13 cellular contexts compared by ENCODE assay signal in the genomic region with DNA sequence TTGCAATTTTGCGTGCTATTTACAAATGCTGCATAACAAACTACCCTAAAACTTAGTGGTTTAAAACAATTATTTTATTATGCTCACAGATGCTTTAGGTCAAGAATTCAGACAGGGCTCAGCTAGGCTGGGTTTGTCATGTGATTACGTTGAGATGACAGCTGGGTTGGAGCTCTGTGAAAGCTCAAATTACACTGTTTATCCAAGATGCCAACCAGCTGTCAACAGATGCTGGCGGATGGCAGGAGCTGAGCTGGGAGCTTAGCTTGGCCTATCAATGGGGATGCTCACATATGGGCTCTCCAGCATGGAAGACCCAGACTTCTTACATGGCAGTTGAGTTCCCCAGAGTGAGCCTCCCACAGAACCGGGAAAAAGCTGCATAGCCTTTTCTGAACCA.
A peak's percentile ranks its signal among the peaks of the same experiment; 100 is the strongest.
DNase-seq lines count a peak whose midpoint lies in the region; ATAC-seq, FAIRE-seq and TF ChIP-seq lines count a peak whose summit lies in the region.
"Had no signal": no experiment of that assay in that cellular context is flagged by ENCODE, and none has a peak within 500 bp of the region (broad histone marks: within the 10 kb centered on the region; RNA-seq: fewer than 3 reads in every experiment).

No MANE protein-coding gene starts in this region.

- DNase-seq in DMS153 (lab: John Stamatoyannopoulos, UW) (peak; percentile 84), NCI-H128 (lab: John Stamatoyannopoulos, UW; ENCODE audit: unreplicated experiment) (peak; percentile 66), NCI-H748 treated with DMSO at 0.1 percent for 48 hours (lab: John Stamatoyannopoulos, UW) (peak; percentile 69), left ventricle myocardium superior (peak; percentile 59), small intestine (no peak), kidney (no peak)
- DNase-seq in stimulated activated CD4-positive, alpha-beta T cell treated with anti-CD3 and anti-CD28 coated beads, Interleukin-12 subunit alpha, Interleukin-12 subunit beta, amount 100 ng/mL, for 4 hours, result no peak
- DNase-seq: activated T-cell treated with anti-CD3 and anti-CD28 coated beads, Interleukin-2, amount 50 U/mL, for 24 hours; naive thymus-derived CD8-positive, alpha-beta T cell; stimulated activated naive B cell treated with anti-CD40 and anti-IgM and Interleukin-4, amounts not matched to agents 10 μg/mL and 1 μg/mL and 100 μg/mL, for 72 hours had no signal

- H3K4me1 ChIP-seq in small intestine (ENCODE audit: control insufficient read depth in 2 of 2, insufficient read depth in 1 of 2, low read depth in 1 of 2, low read length in 1 of 2) (no peaks in the 10 kb centered on the region), kidney (ENCODE audit: control insufficient read depth in 1 of 2, insufficient read depth in 1 of 2, low read depth in 1 of 2, low read length in 2 of 2) (peaks cover 0 to 2% of the 10 kb centered on the region in 2 donors)

- intact Hi-C loops in left ventricle myocardium superior (cut with micrococcal nuclease), result no loop called here
- intact Hi-C loops in kidney (cut with DNase I), result no loop called here

- H3K4me3 ChIP-seq in small intestine (ENCODE audit: low read depth in 1 of 2, low read length in 2 of 2) (no peak overlapping the region), kidney (ENCODE audit: low read length in 2 of 2) (no peak overlapping the region)
- H3K4me3 ChIP-seq: BLaER1 treated with 17β-estradiol and CSF1 and Interleukin-3, amounts not matched to agents 10 nM and 100 nM had no signal

- FAIRE-seq in small intestine (lab: Jason Lieb, UNC) (no peak), kidney (lab: Jason Lieb, UNC) (no peak)
- FAIRE-seq: endothelial cell of umbilical vein had no signal

- H3K27me3 ChIP-seq in small intestine (ENCODE audit: control insufficient read depth in 2 of 2, insufficient read depth in 2 of 2, low read length in 2 of 2), result no peaks in the 10 kb centered on the region
- H3K27me3 ChIP-seq: BLaER1 treated with 17β-estradiol and CSF1 and Interleukin-3, amounts not matched to agents 10 nM and 100 nM had no signal

- no peak overlapping the region for H3K9ac ChIP-seq in kidney (ENCODE audit: low read length in 2 of 2)
- H3K9ac ChIP-seq: BLaER1 treated with 17β-estradiol and CSF1 and Interleukin-3, amounts not matched to agents 10 nM and 100 nM had no signal

- 73 to 90% (median 89%) methylated on average over 4 of the region's 4 CpGs for WGBS in small intestine, 3 donors

- H3K27ac ChIP-seq in small intestine (ENCODE audit: low read depth in 1 of 2, low read length in 1 of 2) (no peak overlapping the region), kidney (ENCODE audit: low read depth in 2 of 2, low read length in 2 of 2) (no peak overlapping the region)
- H3K27ac ChIP-seq: BLaER1 treated with 17β-estradiol and CSF1 and Interleukin-3, amounts not matched to agents 10 nM and 100 nM had no signal

- TF ChIP-seq CTCF in kidney (IDR thresholded peaks at IDR 0.05; ENCODE audit: borderline replicate concordance, extremely low read depth, insufficient read depth), result no peak

- H3K36me3 ChIP-seq in small intestine (ENCODE audit: control insufficient read depth in 2 of 2, insufficient read depth in 2 of 2, low read length in 2 of 2) (no peaks in the 10 kb centered on the region), kidney (ENCODE audit: control insufficient read depth in 1 of 2, insufficient read depth in 2 of 2, low read length in 2 of 2) (no peaks in the 10 kb centered on the region)
- H3K36me3 ChIP-seq: BLaER1 treated with 17β-estradiol and CSF1 and Interleukin-3, amounts not matched to agents 10 nM and 100 nM had no signal

- H3K9me3 ChIP-seq in small intestine (ENCODE audit: control insufficient read depth, low read depth), result no peaks in the 10 kb centered on the region
- H3K9me3 ChIP-seq in kidney (ENCODE audit: control insufficient read depth in 1 of 2, low read length in 2 of 2), result no peaks in the 10 kb centered on the region
- H3K9me3 ChIP-seq: BLaER1 treated with 17β-estradiol and CSF1 and Interleukin-3, amounts not matched to agents 10 nM and 100 nM had no signal

- ATAC-seq in left ventricle myocardium superior, result peak; percentile 97
- ATAC-seq in HG03342 (IDR thresholded peaks at IDR 0.05; ENCODE audit: unreplicated experiment), result no peak
- ATAC-seq: naive thymus-derived CD8-positive, alpha-beta T cell had no signal

Comparison
In these comparisons a context has a peak if more than half of its experiments do, and no peak if none do; other contexts are left out.
1. DNase-seq: peak in DMS153 (single experiment), NCI-H128 (single experiment), NCI-H748 treated with DMSO at 0.1 percent for 48 hours (single experiment) and left ventricle myocardium superior (single experiment); none in small intestine (single experiment), stimulated activated CD4-positive, alpha-beta T cell treated with anti-CD3 and anti-CD28 coated beads, Interleukin-12 subunit alpha, Interleukin-12 subunit beta, amount 100 ng/mL, for 4 hours (single experiment) and kidney (single experiment).